In genomic region chr3:80052271-80052670, GRCh38 we compare ENCODE assay signal across 14 cellular contexts.
DNase-seq lines count a peak whose midpoint lies in the region; ATAC-seq lines count a peak whose summit lies in the region.
"Had no signal": no experiment of that assay in that cellular context is flagged by ENCODE, and none has a peak within 500 bp of the region (broad histone marks: within the 10 kb centered on the region; RNA-seq: fewer than 3 reads in every experiment).

No MANE protein-coding gene starts in this region.

- no peaks in the 10 kb centered on the region for H3K36me3 ChIP-seq in neuronal stem cell (replicated peaks in 1 of 2; ENCODE audit: control insufficient read depth in 2 of 2, insufficient read depth in 2 of 2, low read length in 2 of 2)
- H3K36me3 ChIP-seq: BLaER1 treated with 17β-estradiol and CSF1 and Interleukin-3, amounts not matched to agents 10 nM and 100 nM had no signal

- H3K4me2 ChIP-seq in neuronal stem cell (ENCODE audit: insufficient read depth, low read length, poor library complexity, severe bottlenecking), result no peak overlapping the region
- H3K4me2 ChIP-seq: BLaER1 treated with 17β-estradiol and CSF1 and Interleukin-3, amounts not matched to agents 10 nM and 100 nM had no signal

- no CpG with 5 or more reads among the region's 16 CpGs for WGBS in neuronal stem cell (ENCODE audit: extremely low coverage in 2 of 2, insufficient read length in 2 of 2, insufficient replicate concordance in 1 of 2), 2 donors

- no peak overlapping the region for H3K4ac ChIP-seq in neuronal stem cell (ENCODE audit: low read length)

- H2BK15ac ChIP-seq in neuronal stem cell (ENCODE audit: low read length), result peak overlapping the region; percentile 58

- peak overlapping the region; percentile 19 for H3K18ac ChIP-seq in neuronal stem cell (ENCODE audit: low read length)

- no peak overlapping the region for H2BK12ac ChIP-seq in neuronal stem cell (ENCODE audit: low read length)

- H3K27me3 ChIP-seq in neuronal stem cell (ENCODE audit: control insufficient read depth in 3 of 3, insufficient read depth in 3 of 3, low read depth in 1 of 3, low read length in 3 of 3), result no peaks in the 10 kb centered on the region
- H3K27me3 ChIP-seq: BLaER1 treated with 17β-estradiol and CSF1 and Interleukin-3, amounts not matched to agents 10 nM and 100 nM had no signal

- H2BK5ac ChIP-seq in neuronal stem cell (ENCODE audit: low read length), result no peak overlapping the region

- no peak overlapping the region for H3K9ac ChIP-seq in neuronal stem cell (ENCODE audit: low read depth, low read length, poor library complexity)
- H3K9ac ChIP-seq: BLaER1 treated with 17β-estradiol and CSF1 and Interleukin-3, amounts not matched to agents 10 nM and 100 nM had no signal

- no peak overlapping the region for H3K27ac ChIP-seq in neuronal stem cell (replicated peaks; ENCODE audit: low read length)
- H3K27ac ChIP-seq: BLaER1 treated with 17β-estradiol and CSF1 and Interleukin-3, amounts not matched to agents 10 nM and 100 nM had no signal

- no peak overlapping the region for H2AFZ ChIP-seq in neuronal stem cell (ENCODE audit: low read length)

- H4K91ac ChIP-seq in neuronal stem cell (ENCODE audit: low read depth, low read length, poor library complexity), result peak overlapping the region; percentile 92

- no peak overlapping the region for H3K4me3 ChIP-seq in neuronal stem cell (ENCODE audit: low read length in 2 of 2)
- H3K4me3 ChIP-seq: BLaER1 treated with 17β-estradiol and CSF1 and Interleukin-3, amounts not matched to agents 10 nM and 100 nM had no signal

- H3K4me1 ChIP-seq in neuronal stem cell (ENCODE audit: control insufficient read depth in 2 of 2, insufficient read depth in 1 of 2, low read depth in 1 of 2, low read length in 2 of 2), result no peaks in the 10 kb centered on the region
- H3K4me1 ChIP-seq: BLaER1 treated with 17β-estradiol and CSF1 and Interleukin-3, amounts not matched to agents 10 nM and 100 nM had no signal

- DNase-seq in Right ventricle myocardium inferior (ENCODE audit: missing footprints) (peak; percentile 46), cardiac septum (ENCODE audit: low spot score) (no peak), NCI-H748 (lab: John Stamatoyannopoulos, UW; ENCODE audit: unreplicated experiment) (peak; percentile 72), neuronal stem cell (ENCODE audit: low spot score) (no peak), NCI-H226 (no peak)
- no peak for DNase-seq in activated CD4-positive, alpha-beta T cell treated with anti-CD3 and anti-CD28 coated beads for 4 hours
- no peak for DNase-seq in stimulated activated naive CD8-positive, alpha-beta T cell treated with anti-CD3 and anti-CD28 coated beads, Interleukin-15, Interleukin-2, amounts not matched to agents 100 U/mL and 50 U/mL, for 24 hours
- DNase-seq: ACHN; CD4-positive, CD25-positive, alpha-beta regulatory T cell; DMS53; GF-D8; GOT3; H9 had no signal

- no peak overlapping the region for H3K14ac ChIP-seq in neuronal stem cell (ENCODE audit: low read length)

- intact Hi-C loops in Right ventricle myocardium inferior (cut with DNase I), result no loop called here
- intact Hi-C loops in cardiac septum (cut with DNase I), result no loop called here

- no peaks in the 10 kb centered on the region for H3K9me3 ChIP-seq in neuronal stem cell (replicated peaks in 1 of 2; ENCODE audit: control insufficient read depth in 2 of 2, insufficient read depth in 1 of 2, low read depth in 1 of 2, low read length in 2 of 2)

- no peak overlapping the region for H2BK120ac ChIP-seq in neuronal stem cell (ENCODE audit: low read depth, low read length)

- ATAC-seq in Right ventricle myocardium inferior, result no peak
- no peak for ATAC-seq in stimulated activated naive CD8-positive, alpha-beta T cell treated with anti-CD3 and anti-CD28 coated beads, Interleukin-15, Interleukin-2, amounts not matched to agents 100 U/mL and 50 U/mL, for 24 hours

- no peak overlapping the region for H4K8ac ChIP-seq in neuronal stem cell (ENCODE audit: low read depth, low read length)

- H2AK5ac ChIP-seq in neuronal stem cell (ENCODE audit: low read depth, low read length), result no peak overlapping the region

- H3K23ac ChIP-seq in neuronal stem cell (ENCODE audit: low read depth, low read length, poor library complexity), result no peak overlapping the region

- H3K79me1 ChIP-seq in neuronal stem cell (ENCODE audit: low read depth, low read length), result no peaks in the 10 kb centered on the region

Comparison
In these comparisons a context has a peak if more than half of its experiments do, and no peak if none do; other contexts are left out.
1. DNase-seq: peak in Right ventricle myocardium inferior (single experiment) and NCI-H748 (single experiment); none in cardiac septum (single experiment), neuronal stem cell (single experiment), activated CD4-positive, alpha-beta T cell treated with anti-CD3 and anti-CD28 coated beads for 4 hours (0 of 2), NCI-H226 (single experiment) and stimulated activated naive CD8-positive, alpha-beta T cell treated with anti-CD3 and anti-CD28 coated beads, Interleukin-15, Interleukin-2, amounts not matched to agents 100 U/mL and 50 U/mL, for 24 hours (single experiment).